10 cellular contexts compared by ENCODE assay signal in genomic region chr5:157267025-157267424, GRCh38. TPM values are rescaled to one million over a fixed set of nuclear protein-coding genes. Genes with fewer than 3 reads are reported as not detected.
DNase-seq lines count a peak whose midpoint lies in the region; ATAC-seq, FAIRE-seq and TF ChIP-seq lines count a peak whose summit lies in the region.
"Had no signal": no experiment of that assay in that cellular context is flagged by ENCODE, and none has a peak within 500 bp of the region (broad histone marks: within the 10 kb centered on the region; RNA-seq: fewer than 3 reads in every experiment).

No MANE protein-coding gene starts in this region.

- no peaks in the 10 kb centered on the region for H3K9me3 Mint-ChIP-seq in CD8-positive, alpha-beta T cell
- H3K9me3 Mint-ChIP-seq in effector memory CD8-positive, alpha-beta T cell, result no peaks in the 10 kb centered on the region
- no peaks in the 10 kb centered on the region for H3K9me3 Mint-ChIP-seq in natural killer cell treated with Interleukin-12 subunit alpha and Interleukin-12 subunit beta and Interleukin-15 and Interleukin-18, amount 100 ng/mL, for 72 hours

- H3K27me3 Mint-ChIP-seq in CD8-positive, alpha-beta T cell (ENCODE audit: low read depth), result no peaks in the 10 kb centered on the region
- no peaks in the 10 kb centered on the region for H3K27me3 Mint-ChIP-seq in effector memory CD8-positive, alpha-beta T cell
- no peaks in the 10 kb centered on the region for H3K27me3 Mint-ChIP-seq in natural killer cell treated with Interleukin-12 subunit alpha and Interleukin-12 subunit beta and Interleukin-15 and Interleukin-18, amount 100 ng/mL, for 72 hours

- TF ChIP-seq CTCF in CD8-positive, alpha-beta T cell (IDR thresholded peaks at IDR 0.05), result no peak
- TF ChIP-seq CTCF in LNCaP clone FGC (IDR thresholded peaks at IDR 0.05; ENCODE audit: control insufficient read depth, extremely low read depth, insufficient read depth), result no peak

- H3K4me3 ChIP-seq in CD8-positive, alpha-beta T cell (ENCODE audit: low read depth, low read length), result peak overlapping the region; percentile 77
- peak overlapping the region; percentile 68 for H3K4me3 ChIP-seq in LNCaP clone FGC (ENCODE audit: low read depth, low read length)

- intact Hi-C loops in CD8-positive, alpha-beta T cell (cut with DNase I, micrococcal nuclease), result loop anchor here (2.0 to 10.0 kb wide), 3 partner anchors 16 to 468 kb away; partner anchors contain the start of gene THG1L (in 2 of the 2)

- POLR2A ChIA-PET in CD8-positive, alpha-beta T cell (lab: Charles Lee), result interaction anchor here (0.7 to 5.8 kb wide), 13 partner anchors 9 to 129 kb away, joined by 3 to 44 read pairs (median 4); partner anchors contain the start of gene MED7

- H3K36me3 Mint-ChIP-seq in CD8-positive, alpha-beta T cell, result peaks cover 34% of the 10 kb centered on the region
- peaks cover 50% of the 10 kb centered on the region for H3K36me3 Mint-ChIP-seq in effector memory CD8-positive, alpha-beta T cell (ENCODE audit: insufficient read depth)
- H3K36me3 Mint-ChIP-seq in natural killer cell treated with Interleukin-12 subunit alpha and Interleukin-12 subunit beta and Interleukin-15 and Interleukin-18, amount 100 ng/mL, for 72 hours, result peaks cover 15% of the 10 kb centered on the region

- peaks cover 76% of the 10 kb centered on the region for H3K4me1 ChIP-seq in CD8-positive, alpha-beta T cell (ENCODE audit: insufficient read depth, low read length)

- CTCF ChIA-PET in CD8-positive, alpha-beta T cell (lab: Charles Lee), result interaction anchor here (1.0 to 6.7 kb wide), 9 partner anchors 9 to 118 kb away, joined by 3 to 57 read pairs (median 4); no protein-coding TSS in a partner anchor

- H3K4me1 Mint-ChIP-seq in CD8-positive, alpha-beta T cell (ENCODE audit: low read depth), result peaks cover 79% of the 10 kb centered on the region
- peaks cover 61 to 62% of the 10 kb centered on the region in 2 donors for H3K4me1 Mint-ChIP-seq in effector memory CD8-positive, alpha-beta T cell (ENCODE audit: low read depth in 2 of 2)
- H3K4me1 Mint-ChIP-seq in natural killer cell treated with Interleukin-12 subunit alpha and Interleukin-12 subunit beta and Interleukin-15 and Interleukin-18, amount 100 ng/mL, for 72 hours (ENCODE audit: low read depth in 2 of 2), result peaks cover 69 to 80% of the 10 kb centered on the region in 2 donors

- no peaks in the 10 kb centered on the region for H3K36me3 ChIP-seq in CD8-positive, alpha-beta T cell (ENCODE audit: insufficient read depth, low read length)

- no peaks in the 10 kb centered on the region for H3K27me3 ChIP-seq in CD8-positive, alpha-beta T cell (ENCODE audit: insufficient read depth, low read length)

- FAIRE-seq in urothelium cell line (lab: Jason Lieb, UNC) (no peak), H54 (lab: Jason Lieb, UNC) (no peak)

- H3K27ac Mint-ChIP-seq in CD8-positive, alpha-beta T cell, result peak overlapping the region; percentile 98
- peak overlapping the region; percentile 96 to 98 for H3K27ac Mint-ChIP-seq in effector memory CD8-positive, alpha-beta T cell
- H3K27ac Mint-ChIP-seq in natural killer cell treated with Interleukin-12 subunit alpha and Interleukin-12 subunit beta and Interleukin-15 and Interleukin-18, amount 100 ng/mL, for 72 hours, result peak overlapping the region; percentile 95 to 100

- H3K4me3 Mint-ChIP-seq in CD8-positive, alpha-beta T cell, result peak overlapping the region; percentile 95
- H3K4me3 Mint-ChIP-seq in effector memory CD8-positive, alpha-beta T cell, result peak overlapping the region; percentile 84 to 93
- peak overlapping the region; percentile 90 for H3K4me3 Mint-ChIP-seq in natural killer cell treated with Interleukin-12 subunit alpha and Interleukin-12 subunit beta and Interleukin-15 and Interleukin-18, amount 100 ng/mL, for 72 hours

- peak overlapping the region; percentile 71 for H3K27ac ChIP-seq in CD8-positive, alpha-beta T cell (ENCODE audit: low read depth, low read length)

- no peak for TF ChIP-seq POLR2A in H54 (IDR thresholded peaks at IDR 0.05; ENCODE audit: low read depth, low read length)

- H3K9me3 ChIP-seq in CD8-positive, alpha-beta T cell (ENCODE audit: low read length), result no peaks in the 10 kb centered on the region
- H3K9me3 ChIP-seq: mucosa of descending colon had no signal

- no peak for ATAC-seq in CD8-positive, alpha-beta T cell
- no peak for ATAC-seq in effector memory CD8-positive, alpha-beta T cell (replicated peaks)
- no peak for ATAC-seq in natural killer cell treated with Interleukin-12 subunit alpha and Interleukin-12 subunit beta and Interleukin-15 and Interleukin-18, amount 100 ng/mL, for 72 hours
- ATAC-seq in HG03342 (IDR thresholded peaks at IDR 0.05; ENCODE audit: unreplicated experiment), result no peak

- no peak for DNase-seq in CD8-positive, alpha-beta T cell
- DNase-seq in LNCaP clone FGC (ENCODE audit: low read depth) (no peak), urothelium cell line (ENCODE audit: low spot score) (no peak), H54 (ENCODE audit: insufficient read length, low spot score) (no peak), hippocampal formation (lab: John Stamatoyannopoulos, UW) (no peak)
- DNase-seq in effector memory CD8-positive, alpha-beta T cell, result no peak
- DNase-seq in natural killer cell treated with Interleukin-12 subunit alpha and Interleukin-12 subunit beta and Interleukin-15 and Interleukin-18, amount 100 ng/mL, for 72 hours (ENCODE audit: low spot score), result no peak
- DNase-seq: GF-D8 had no signal

RNA-seq across cellular contexts. Expression of gene CYFIP2, which starts 1.1 kb away (rescaled TPM):
- 100 to 1,000 TPM; 270 to 304 TPM for total RNA-seq in CD8-positive, alpha-beta T cell
- 100 to 1,000 TPM; 282 to 424 TPM for total RNA-seq in natural killer cell treated with Interleukin-12 subunit alpha and Interleukin-12 subunit beta and Interleukin-15 and Interleukin-18, amount 100 ng/mL, for 72 hours
